Comparison of ENCODE assay signal across 1 cellular context in the genomic region with DNA sequence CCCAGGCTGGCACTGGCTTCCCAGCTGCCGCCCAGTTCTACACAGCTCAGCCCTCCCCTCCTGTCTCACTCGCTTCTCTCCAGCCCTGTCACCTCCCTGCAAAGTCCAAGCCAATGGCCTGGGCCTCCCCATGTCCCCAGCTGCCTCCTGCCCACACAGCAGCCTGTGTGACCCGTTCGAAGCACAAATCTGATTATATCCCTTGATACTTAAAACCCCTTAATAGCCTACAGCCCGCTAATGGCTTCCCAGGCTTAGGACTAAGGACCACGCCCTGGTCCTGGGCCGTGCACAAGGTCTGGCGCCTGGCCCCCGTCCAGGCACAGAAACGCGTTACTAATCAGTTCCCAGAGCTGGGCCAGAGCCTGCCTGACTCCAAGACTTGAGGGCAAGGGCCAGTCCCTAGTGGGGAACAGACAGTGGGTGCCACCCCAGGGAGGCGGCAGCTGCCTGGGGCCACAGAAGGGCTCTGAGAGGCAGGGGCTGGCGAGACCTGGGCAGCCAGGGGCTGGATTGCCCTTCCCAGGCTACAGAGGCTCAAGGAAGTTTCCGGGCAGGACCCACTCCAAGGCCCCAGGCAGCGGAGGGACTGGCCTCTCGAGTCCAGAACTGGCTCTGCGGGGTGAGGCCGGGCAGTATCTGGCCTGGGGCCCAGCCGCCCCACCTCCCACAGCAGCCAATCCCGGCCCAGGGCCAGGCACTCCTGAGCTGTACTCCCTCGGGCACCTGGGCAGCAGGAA.
A peak's percentile ranks its signal among the peaks of the same experiment; 100 is the strongest.
TF ChIP-seq lines count a peak whose summit lies in the region.

No MANE protein-coding gene starts in this region.

TF ChIP-seq in HEK293, 187 proteins besides CTCF, POLR2A, EP300 and RAD21 (continues in another document):
- TF ChIP-seq, protein P1, sequence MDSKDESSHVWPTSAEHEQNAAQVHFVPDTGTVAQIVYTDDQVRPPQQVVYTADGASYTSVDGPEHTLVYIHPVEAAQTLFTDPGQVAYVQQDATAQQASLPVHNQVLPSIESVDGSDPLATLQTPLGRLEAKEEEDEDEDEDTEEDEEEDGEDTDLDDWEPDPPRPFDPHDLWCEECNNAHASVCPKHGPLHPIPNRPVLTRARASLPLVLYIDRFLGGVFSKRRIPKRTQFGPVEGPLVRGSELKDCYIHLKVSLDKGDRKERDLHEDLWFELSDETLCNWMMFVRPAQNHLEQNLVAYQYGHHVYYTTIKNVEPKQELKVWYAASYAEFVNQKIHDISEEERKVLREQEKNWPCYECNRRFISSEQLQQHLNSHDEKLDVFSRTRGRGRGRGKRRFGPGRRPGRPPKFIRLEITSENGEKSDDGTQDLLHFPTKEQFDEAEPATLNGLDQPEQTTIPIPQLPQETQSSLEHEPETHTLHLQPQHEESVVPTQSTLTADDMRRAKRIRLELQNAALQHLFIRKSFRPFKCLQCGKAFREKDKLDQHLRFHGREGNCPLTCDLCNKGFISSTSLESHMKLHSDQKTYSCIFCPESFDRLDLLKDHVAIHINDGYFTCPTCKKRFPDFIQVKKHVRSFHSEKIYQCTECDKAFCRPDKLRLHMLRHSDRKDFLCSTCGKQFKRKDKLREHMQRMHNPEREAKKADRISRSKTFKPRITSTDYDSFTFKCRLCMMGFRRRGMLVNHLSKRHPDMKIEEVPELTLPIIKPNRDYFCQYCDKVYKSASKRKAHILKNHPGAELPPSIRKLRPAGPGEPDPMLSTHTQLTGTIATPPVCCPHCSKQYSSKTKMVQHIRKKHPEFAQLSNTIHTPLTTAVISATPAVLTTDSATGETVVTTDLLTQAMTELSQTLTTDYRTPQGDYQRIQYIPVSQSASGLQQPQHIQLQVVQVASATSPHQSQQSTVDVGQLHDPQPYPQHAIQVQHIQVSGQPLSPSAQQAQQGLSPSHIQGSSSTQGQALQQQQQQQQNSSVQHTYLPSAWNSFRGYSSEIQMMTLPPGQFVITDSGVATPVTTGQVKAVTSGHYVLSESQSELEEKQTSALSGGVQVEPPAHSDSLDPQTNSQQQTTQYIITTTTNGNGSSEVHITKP (tag by site-specific recombination; IDR thresholded peaks at IDR 0.05): no peak
- TF ChIP-seq ZNF132 (tag by site-specific recombination; IDR thresholded peaks at IDR 0.05; ENCODE audit: borderline replicate concordance) (no peak), HOXD13 (CRISPR knock-in tag; IDR thresholded peaks at IDR 0.05; ENCODE audit: borderline replicate concordance) (no peak), ZNF600 (tag by site-specific recombination; IDR thresholded peaks at IDR 0.05) (peak; percentile 31; the same call in 1 of the 2 replicates), ZNF558 (tag by site-specific recombination; IDR thresholded peaks at IDR 0.05) (no peak), ZNF596 (tag by site-specific recombination; IDR thresholded peaks at IDR 0.05) (no peak), ZNF529 (tag by site-specific recombination; IDR thresholded peaks at IDR 0.05; ENCODE audit: insufficient replicate concordance) (no peak), ZNF19 (tag by site-specific recombination; IDR thresholded peaks at IDR 0.05; ENCODE audit: low read depth) (no peak), REPIN1 (tag by site-specific recombination; IDR thresholded peaks at IDR 0.05; ENCODE audit: low read depth) (no peak), ZNF324 (tag by site-specific recombination; IDR thresholded peaks at IDR 0.05) (no peak), KLF1 (tag by site-specific recombination; IDR thresholded peaks at IDR 0.05) (peak; percentile 82), SCRT1 (tag by site-specific recombination; IDR thresholded peaks at IDR 0.05; ENCODE audit: borderline replicate concordance) (no peak), ZNF221 (tag by site-specific recombination; IDR thresholded peaks at IDR 0.05; ENCODE audit: borderline replicate concordance) (no peak), KLF7 (tag by site-specific recombination; IDR thresholded peaks at IDR 0.05; ENCODE audit: borderline replicate concordance) (no peak), ZNF624 (tag by site-specific recombination; IDR thresholded peaks at IDR 0.05) (no peak), ZNF571 (tag by site-specific recombination; IDR thresholded peaks at IDR 0.05) (no peak), ZNF114 (tag by site-specific recombination; IDR thresholded peaks at IDR 0.05) (no peak)
- TF ChIP-seq, protein P2, sequence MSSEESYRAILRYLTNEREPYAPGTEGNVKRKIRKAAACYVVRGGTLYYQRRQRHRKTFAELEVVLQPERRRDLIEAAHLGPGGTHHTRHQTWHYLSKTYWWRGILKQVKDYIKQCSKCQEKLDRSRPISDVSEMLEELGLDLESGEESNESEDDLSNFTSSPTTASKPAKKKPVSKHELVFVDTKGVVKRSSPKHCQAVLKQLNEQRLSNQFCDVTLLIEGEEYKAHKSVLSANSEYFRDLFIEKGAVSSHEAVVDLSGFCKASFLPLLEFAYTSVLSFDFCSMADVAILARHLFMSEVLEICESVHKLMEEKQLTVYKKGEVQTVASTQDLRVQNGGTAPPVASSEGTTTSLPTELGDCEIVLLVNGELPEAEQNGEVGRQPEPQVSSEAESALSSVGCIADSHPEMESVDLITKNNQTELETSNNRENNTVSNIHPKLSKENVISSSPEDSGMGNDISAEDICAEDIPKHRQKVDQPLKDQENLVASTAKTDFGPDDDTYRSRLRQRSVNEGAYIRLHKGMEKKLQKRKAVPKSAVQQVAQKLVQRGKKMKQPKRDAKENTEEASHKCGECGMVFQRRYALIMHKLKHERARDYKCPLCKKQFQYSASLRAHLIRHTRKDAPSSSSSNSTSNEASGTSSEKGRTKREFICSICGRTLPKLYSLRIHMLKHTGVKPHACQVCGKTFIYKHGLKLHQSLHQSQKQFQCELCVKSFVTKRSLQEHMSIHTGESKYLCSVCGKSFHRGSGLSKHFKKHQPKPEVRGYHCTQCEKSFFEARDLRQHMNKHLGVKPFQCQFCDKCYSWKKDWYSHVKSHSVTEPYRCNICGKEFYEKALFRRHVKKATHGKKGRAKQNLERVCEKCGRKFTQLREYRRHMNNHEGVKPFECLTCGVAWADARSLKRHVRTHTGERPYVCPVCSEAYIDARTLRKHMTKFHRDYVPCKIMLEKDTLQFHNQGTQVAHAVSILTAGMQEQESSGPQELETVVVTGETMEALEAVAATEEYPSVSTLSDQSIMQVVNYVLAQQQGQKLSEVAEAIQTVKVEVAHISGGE (tag by site-specific recombination; conservative IDR thresholded peaks at IDR 0.05; ENCODE audit: low read depth): no peak
- TF ChIP-seq, protein P3, sequence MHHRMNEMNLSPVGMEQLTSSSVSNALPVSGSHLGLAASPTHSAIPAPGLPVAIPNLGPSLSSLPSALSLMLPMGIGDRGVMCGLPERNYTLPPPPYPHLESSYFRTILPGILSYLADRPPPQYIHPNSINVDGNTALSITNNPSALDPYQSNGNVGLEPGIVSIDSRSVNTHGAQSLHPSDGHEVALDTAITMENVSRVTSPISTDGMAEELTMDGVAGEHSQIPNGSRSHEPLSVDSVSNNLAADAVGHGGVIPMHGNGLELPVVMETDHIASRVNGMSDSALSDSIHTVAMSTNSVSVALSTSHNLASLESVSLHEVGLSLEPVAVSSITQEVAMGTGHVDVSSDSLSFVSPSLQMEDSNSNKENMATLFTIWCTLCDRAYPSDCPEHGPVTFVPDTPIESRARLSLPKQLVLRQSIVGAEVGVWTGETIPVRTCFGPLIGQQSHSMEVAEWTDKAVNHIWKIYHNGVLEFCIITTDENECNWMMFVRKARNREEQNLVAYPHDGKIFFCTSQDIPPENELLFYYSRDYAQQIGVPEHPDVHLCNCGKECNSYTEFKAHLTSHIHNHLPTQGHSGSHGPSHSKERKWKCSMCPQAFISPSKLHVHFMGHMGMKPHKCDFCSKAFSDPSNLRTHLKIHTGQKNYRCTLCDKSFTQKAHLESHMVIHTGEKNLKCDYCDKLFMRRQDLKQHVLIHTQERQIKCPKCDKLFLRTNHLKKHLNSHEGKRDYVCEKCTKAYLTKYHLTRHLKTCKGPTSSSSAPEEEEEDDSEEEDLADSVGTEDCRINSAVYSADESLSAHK (tag by site-specific recombination; IDR thresholded peaks at IDR 0.05): no peak
- TF ChIP-seq, protein P4, sequence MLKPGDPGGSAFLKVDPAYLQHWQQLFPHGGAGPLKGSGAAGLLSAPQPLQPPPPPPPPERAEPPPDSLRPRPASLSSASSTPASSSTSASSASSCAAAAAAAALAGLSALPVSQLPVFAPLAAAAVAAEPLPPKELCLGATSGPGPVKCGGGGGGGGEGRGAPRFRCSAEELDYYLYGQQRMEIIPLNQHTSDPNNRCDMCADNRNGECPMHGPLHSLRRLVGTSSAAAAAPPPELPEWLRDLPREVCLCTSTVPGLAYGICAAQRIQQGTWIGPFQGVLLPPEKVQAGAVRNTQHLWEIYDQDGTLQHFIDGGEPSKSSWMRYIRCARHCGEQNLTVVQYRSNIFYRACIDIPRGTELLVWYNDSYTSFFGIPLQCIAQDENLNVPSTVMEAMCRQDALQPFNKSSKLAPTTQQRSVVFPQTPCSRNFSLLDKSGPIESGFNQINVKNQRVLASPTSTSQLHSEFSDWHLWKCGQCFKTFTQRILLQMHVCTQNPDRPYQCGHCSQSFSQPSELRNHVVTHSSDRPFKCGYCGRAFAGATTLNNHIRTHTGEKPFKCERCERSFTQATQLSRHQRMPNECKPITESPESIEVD (tag by site-specific recombination; IDR thresholded peaks at IDR 0.05): no peak
- TF ChIP-seq, protein P5, sequence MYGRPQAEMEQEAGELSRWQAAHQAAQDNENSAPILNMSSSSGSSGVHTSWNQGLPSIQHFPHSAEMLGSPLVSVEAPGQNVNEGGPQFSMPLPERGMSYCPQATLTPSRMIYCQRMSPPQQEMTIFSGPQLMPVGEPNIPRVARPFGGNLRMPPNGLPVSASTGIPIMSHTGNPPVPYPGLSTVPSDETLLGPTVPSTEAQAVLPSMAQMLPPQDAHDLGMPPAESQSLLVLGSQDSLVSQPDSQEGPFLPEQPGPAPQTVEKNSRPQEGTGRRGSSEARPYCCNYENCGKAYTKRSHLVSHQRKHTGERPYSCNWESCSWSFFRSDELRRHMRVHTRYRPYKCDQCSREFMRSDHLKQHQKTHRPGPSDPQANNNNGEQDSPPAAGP (tag by site-specific recombination; IDR thresholded peaks at IDR 0.05): no peak
- TF ChIP-seq, protein P6, sequence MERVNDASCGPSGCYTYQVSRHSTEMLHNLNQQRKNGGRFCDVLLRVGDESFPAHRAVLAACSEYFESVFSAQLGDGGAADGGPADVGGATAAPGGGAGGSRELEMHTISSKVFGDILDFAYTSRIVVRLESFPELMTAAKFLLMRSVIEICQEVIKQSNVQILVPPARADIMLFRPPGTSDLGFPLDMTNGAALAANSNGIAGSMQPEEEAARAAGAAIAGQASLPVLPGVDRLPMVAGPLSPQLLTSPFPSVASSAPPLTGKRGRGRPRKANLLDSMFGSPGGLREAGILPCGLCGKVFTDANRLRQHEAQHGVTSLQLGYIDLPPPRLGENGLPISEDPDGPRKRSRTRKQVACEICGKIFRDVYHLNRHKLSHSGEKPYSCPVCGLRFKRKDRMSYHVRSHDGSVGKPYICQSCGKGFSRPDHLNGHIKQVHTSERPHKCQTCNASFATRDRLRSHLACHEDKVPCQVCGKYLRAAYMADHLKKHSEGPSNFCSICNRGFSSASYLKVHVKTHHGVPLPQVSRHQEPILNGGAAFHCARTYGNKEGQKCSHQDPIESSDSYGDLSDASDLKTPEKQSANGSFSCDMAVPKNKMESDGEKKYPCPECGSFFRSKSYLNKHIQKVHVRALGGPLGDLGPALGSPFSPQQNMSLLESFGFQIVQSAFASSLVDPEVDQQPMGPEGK (tag by site-specific recombination; IDR thresholded peaks at IDR 0.05): no peak
- TF ChIP-seq, protein P7, sequence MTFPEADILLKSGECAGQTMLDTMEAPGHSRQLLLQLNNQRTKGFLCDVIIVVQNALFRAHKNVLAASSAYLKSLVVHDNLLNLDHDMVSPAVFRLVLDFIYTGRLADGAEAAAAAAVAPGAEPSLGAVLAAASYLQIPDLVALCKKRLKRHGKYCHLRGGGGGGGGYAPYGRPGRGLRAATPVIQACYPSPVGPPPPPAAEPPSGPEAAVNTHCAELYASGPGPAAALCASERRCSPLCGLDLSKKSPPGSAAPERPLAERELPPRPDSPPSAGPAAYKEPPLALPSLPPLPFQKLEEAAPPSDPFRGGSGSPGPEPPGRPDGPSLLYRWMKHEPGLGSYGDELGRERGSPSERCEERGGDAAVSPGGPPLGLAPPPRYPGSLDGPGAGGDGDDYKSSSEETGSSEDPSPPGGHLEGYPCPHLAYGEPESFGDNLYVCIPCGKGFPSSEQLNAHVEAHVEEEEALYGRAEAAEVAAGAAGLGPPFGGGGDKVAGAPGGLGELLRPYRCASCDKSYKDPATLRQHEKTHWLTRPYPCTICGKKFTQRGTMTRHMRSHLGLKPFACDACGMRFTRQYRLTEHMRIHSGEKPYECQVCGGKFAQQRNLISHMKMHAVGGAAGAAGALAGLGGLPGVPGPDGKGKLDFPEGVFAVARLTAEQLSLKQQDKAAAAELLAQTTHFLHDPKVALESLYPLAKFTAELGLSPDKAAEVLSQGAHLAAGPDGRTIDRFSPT (tag by site-specific recombination; IDR thresholded peaks at IDR 0.05): peak; percentile 4; the same call in 1 of the 2 replicates
- TF ChIP-seq, protein P8, sequence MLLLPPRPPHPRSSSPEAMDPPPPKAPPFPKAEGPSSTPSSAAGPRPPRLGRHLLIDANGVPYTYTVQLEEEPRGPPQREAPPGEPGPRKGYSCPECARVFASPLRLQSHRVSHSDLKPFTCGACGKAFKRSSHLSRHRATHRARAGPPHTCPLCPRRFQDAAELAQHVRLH (tag by site-specific recombination; IDR thresholded peaks at IDR 0.05): no peak
- TF ChIP-seq, protein P9, sequence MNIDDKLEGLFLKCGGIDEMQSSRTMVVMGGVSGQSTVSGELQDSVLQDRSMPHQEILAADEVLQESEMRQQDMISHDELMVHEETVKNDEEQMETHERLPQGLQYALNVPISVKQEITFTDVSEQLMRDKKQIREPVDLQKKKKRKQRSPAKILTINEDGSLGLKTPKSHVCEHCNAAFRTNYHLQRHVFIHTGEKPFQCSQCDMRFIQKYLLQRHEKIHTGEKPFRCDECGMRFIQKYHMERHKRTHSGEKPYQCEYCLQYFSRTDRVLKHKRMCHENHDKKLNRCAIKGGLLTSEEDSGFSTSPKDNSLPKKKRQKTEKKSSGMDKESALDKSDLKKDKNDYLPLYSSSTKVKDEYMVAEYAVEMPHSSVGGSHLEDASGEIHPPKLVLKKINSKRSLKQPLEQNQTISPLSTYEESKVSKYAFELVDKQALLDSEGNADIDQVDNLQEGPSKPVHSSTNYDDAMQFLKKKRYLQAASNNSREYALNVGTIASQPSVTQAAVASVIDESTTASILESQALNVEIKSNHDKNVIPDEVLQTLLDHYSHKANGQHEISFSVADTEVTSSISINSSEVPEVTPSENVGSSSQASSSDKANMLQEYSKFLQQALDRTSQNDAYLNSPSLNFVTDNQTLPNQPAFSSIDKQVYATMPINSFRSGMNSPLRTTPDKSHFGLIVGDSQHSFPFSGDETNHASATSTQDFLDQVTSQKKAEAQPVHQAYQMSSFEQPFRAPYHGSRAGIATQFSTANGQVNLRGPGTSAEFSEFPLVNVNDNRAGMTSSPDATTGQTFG (tag by site-specific recombination; IDR thresholded peaks at IDR 0.05; ENCODE audit: borderline replicate concordance): no peak
- TF ChIP-seq, protein P10, sequence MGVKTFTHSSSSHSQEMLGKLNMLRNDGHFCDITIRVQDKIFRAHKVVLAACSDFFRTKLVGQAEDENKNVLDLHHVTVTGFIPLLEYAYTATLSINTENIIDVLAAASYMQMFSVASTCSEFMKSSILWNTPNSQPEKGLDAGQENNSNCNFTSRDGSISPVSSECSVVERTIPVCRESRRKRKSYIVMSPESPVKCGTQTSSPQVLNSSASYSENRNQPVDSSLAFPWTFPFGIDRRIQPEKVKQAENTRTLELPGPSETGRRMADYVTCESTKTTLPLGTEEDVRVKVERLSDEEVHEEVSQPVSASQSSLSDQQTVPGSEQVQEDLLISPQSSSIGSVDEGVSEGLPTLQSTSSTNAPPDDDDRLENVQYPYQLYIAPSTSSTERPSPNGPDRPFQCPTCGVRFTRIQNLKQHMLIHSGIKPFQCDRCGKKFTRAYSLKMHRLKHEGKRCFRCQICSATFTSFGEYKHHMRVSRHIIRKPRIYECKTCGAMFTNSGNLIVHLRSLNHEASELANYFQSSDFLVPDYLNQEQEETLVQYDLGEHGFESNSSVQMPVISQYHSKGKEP (tag by site-specific recombination; IDR thresholded peaks at IDR 0.05): no peak
